ENCODE assay signal across 11 cellular contexts in genomic region chr2:159098815-159099455, GRCh38.
DNase-seq lines count a peak whose midpoint lies in the region; ATAC-seq, FAIRE-seq and TF ChIP-seq lines count a peak whose summit lies in the region.
"Had no signal": no experiment of that assay in that cellular context is flagged by ENCODE, and none has a peak within 500 bp of the region (broad histone marks: within the 10 kb centered on the region; RNA-seq: fewer than 3 reads in every experiment).

No MANE protein-coding gene starts in this region.

- H3K4me1 ChIP-seq in tibial artery, result peaks cover 0 to 38% (median 22%) of the 10 kb centered on the region in 4 donors

- no peaks in the 10 kb centered on the region for H3K9me3 ChIP-seq in tibial artery

- ATAC-seq in HG02885 (IDR thresholded peaks at IDR 0.05; ENCODE audit: poor library complexity, unreplicated experiment) (peak; percentile 57), SK-N-SH treated with all-trans-retinoic acid at 6 μM for 48 hours (peak; percentile 72)
- ATAC-seq: esophagus mucosa had no signal

- no peak overlapping the region for H3K4me3 ChIP-seq in tibial artery
- H3K4me3 ChIP-seq in lower leg skin (ENCODE audit: low read depth, poor library complexity, severe bottlenecking), result no peak overlapping the region
- H3K4me3 ChIP-seq: lung had no signal

- FAIRE-seq in H54 (lab: Jason Lieb, UNC) (no peak), D721Med (lab: Jason Lieb, UNC) (no peak)
- FAIRE-seq: small intestine had no signal

- TF ChIP-seq CTCF in tibial artery (IDR thresholded peaks at IDR 0.05), result no peak
- TF ChIP-seq CTCF in lower leg skin (IDR thresholded peaks at IDR 0.05), result no peak
- no peak for TF ChIP-seq CTCF in D721Med (IDR thresholded peaks at IDR 0.05; ENCODE audit: insufficient read depth, missing control alignments)

- no peak for TF ChIP-seq POLR2A in H54 (IDR thresholded peaks at IDR 0.05; ENCODE audit: low read depth, low read length)
- no peak for TF ChIP-seq POLR2A in lower leg skin (IDR thresholded peaks at IDR 0.05)

- intact Hi-C loops in tibial artery (cut with DNase I; ENCODE audit: low total_unique reads) (no loop called here), lower leg skin (cut with DNase I; ENCODE audit: low total_unique reads) (no loop called here)

- peak overlapping the region; percentile 3 to 5 for H3K27ac ChIP-seq in tibial artery

- no peaks in the 10 kb centered on the region for H3K27me3 ChIP-seq in tibial artery

- DNase-seq in kidney glomerular epithelial cell (lab: John Stamatoyannopoulos, UW), result peak; percentile 53
- no peak for DNase-seq in tibial artery
- DNase-seq in H54 (ENCODE audit: insufficient read length, low spot score), result no peak
- DNase-seq in lower leg skin (ENCODE audit: low spot score in 2 of 2), result no peak
- DNase-seq in D721Med (ENCODE audit: insufficient read length, low spot score), result no peak
- DNase-seq: NCI-H1105 treated with DMSO at 0.1 percent for 48 hours, small intestine had no signal

- no peaks in the 10 kb centered on the region for H3K36me3 ChIP-seq in tibial artery

- 38 to 41% methylated on average over 4 of the region's 4 CpGs for WGBS in lower leg skin, 2 donors

TF ChIP-seq in SK-N-SH treated with all-trans-retinoic acid at 6 μM for 48 hours, 23 proteins besides CTCF, POLR2A, EP300 and RAD21:
- TF ChIP-seq ISL1 (CRISPR knock-in tag; IDR thresholded peaks at IDR 0.05) (peak; percentile 68), GLIS3 (CRISPR knock-in tag; IDR thresholded peaks at IDR 0.05) (no peak)
- TF ChIP-seq, protein P1, sequence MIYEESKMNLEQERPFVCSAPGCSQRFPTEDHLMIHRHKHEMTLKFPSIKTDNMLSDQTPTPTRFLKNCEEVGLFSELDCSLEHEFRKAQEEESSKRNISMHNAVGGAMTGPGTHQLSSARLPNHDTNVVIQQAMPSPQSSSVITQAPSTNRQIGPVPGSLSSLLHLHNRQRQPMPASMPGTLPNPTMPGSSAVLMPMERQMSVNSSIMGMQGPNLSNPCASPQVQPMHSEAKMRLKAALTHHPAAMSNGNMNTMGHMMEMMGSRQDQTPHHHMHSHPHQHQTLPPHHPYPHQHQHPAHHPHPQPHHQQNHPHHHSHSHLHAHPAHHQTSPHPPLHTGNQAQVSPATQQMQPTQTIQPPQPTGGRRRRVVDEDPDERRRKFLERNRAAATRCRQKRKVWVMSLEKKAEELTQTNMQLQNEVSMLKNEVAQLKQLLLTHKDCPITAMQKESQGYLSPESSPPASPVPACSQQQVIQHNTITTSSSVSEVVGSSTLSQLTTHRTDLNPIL (CRISPR knock-in tag; IDR thresholded peaks at IDR 0.05; ENCODE audit: low read depth), result peak; percentile 62; the same call in 1 of the 2 replicates
TF ChIP-seq in SK-N-SH treated with all-trans-retinoic acid at 6 μM for 48 hours: peak in this region for 2.
